Comparison of ENCODE assay signal across 8 cellular contexts in genomic region chr9:105881654-105882349, GRCh38.
A peak's percentile ranks its signal among the peaks of the same experiment; 100 is the strongest.
DNase-seq lines count a peak whose midpoint lies in the region; ATAC-seq and TF ChIP-seq lines count a peak whose summit lies in the region.

No MANE protein-coding gene starts in this region.

- H3K36me3 ChIP-seq in KMS-11 (ENCODE audit: insufficient read depth) (no peaks in the 10 kb centered on the region), prostate gland (no peaks in the 10 kb centered on the region)

- TF ChIP-seq CTCF in KMS-11 (conservative IDR thresholded peaks at IDR 0.05; ENCODE audit: low read depth, low read length) = peak; percentile 95
- peak; percentile 98 for TF ChIP-seq CTCF in RWPE1 (conservative IDR thresholded peaks at IDR 0.05; ENCODE audit: low read depth)
- TF ChIP-seq CTCF in prostate gland (IDR thresholded peaks at IDR 0.05) = peak; percentile 36 to 72 (median 62)

- intact Hi-C loops in prostate gland (cut with DNase I) = no loop called here

- DNase-seq in DMS114 treated with DMSO at 0.1 percent for 48 hours (lab: John Stamatoyannopoulos, UW; ENCODE audit: unreplicated experiment) (peak; percentile 27), RWPE1 (ENCODE audit: low spot score) (peak; percentile 75), germinal center (ENCODE audit: low spot score) (peak; percentile 30), prostate gland (ENCODE audit: low spot score) (peak; percentile 60)
- DNase-seq in activated T-helper 9 cell treated with anti-CD3 and anti-CD28 coated beads, Interleukin-2, amount 50 U/mL, for 16 hours (ENCODE audit: low read depth) = peak; percentile 31

- H3K4me2 ChIP-seq in KMS-11 = no peak overlapping the region

- H2AFZ ChIP-seq in KMS-11 (ENCODE audit: low read depth) = no peak overlapping the region

- H3K27ac ChIP-seq in KMS-11 (no peak overlapping the region), RWPE1 (no peak overlapping the region), prostate gland (no peak overlapping the region)

- no peaks in the 10 kb centered on the region for H3K9me3 ChIP-seq in prostate gland

- CTCF ChIA-PET in RWPE1 (lab: Yijun Ruan, JAX) = interaction anchor here (0.5 to 2.2 kb wide), 28 partner anchors 10 to 1442 kb away, joined by 3 to 31 read pairs (median 3); partner anchors contain the start of gene TAL2

- H3K4me3 ChIP-seq in KMS-11 (IDR thresholded peaks at IDR 0.05; ENCODE audit: insufficient read depth, low read depth, low read length) (no peak overlapping the region), prostate gland (no peak overlapping the region)

- 30% methylated on average over 10 of the region's 10 CpGs for WGBS in prostate gland

- no peak overlapping the region for H3K9ac ChIP-seq in KMS-11

- peak; percentile 43 for ATAC-seq in GM21390 (IDR thresholded peaks at IDR 0.05; ENCODE audit: unreplicated experiment)
- ATAC-seq in esophagus mucosa = no peak

- POLR2A ChIA-PET in RWPE1 (lab: Yijun Ruan, JAX; ENCODE audit: low non-redundant PET) = interaction anchor here (0.7 kb wide), 1 partner anchor 39 kb away, joined by 3 read pairs; no protein-coding TSS in a partner anchor

- H4K20me1 ChIP-seq in KMS-11 (ENCODE audit: insufficient read depth) = no peaks in the 10 kb centered on the region

- H3K27me3 ChIP-seq in KMS-11 (ENCODE audit: insufficient read depth, low read depth) = no peaks in the 10 kb centered on the region
- H3K27me3 ChIP-seq in prostate gland (replicated peaks; ENCODE audit: insufficient read depth) = no peaks in the 10 kb centered on the region

- TF ChIP-seq POLR2A in prostate gland (IDR thresholded peaks at IDR 0.05) = no peak

- H3K4me1 ChIP-seq in KMS-11 (ENCODE audit: low read depth, poor library complexity, severe bottlenecking) (peaks cover 17% of the 10 kb centered on the region), prostate gland (replicated peaks) (no peaks in the 10 kb centered on the region)

- H3K79me2 ChIP-seq in KMS-11 (ENCODE audit: insufficient read depth, low read depth) = no peaks in the 10 kb centered on the region
